1 cellular context compared by ENCODE assay signal in genomic region chr1:212463565-212464270, GRCh38.
TF ChIP-seq lines count a peak whose summit lies in the region.

No MANE protein-coding gene starts in this region.

TF ChIP-seq in HepG2, 621 proteins besides CTCF, POLR2A, EP300 and RAD21 (continued from another document):
- no peak for TF ChIP-seq ZBTB40 (IDR thresholded peaks at IDR 0.05)
- no peak for TF ChIP-seq ZBTB40 (CRISPR knock-in tag; IDR thresholded peaks at IDR 0.05)
- no peak for TF ChIP-seq ZBTB3 (CRISPR knock-in tag; IDR thresholded peaks at IDR 0.05; ENCODE audit: borderline replicate concordance, low read depth)
- no peak for TF ChIP-seq MAFK (conservative IDR thresholded peaks at IDR 0.05 in 1 of 2, IDR thresholded peaks at IDR 0.05 in 1 of 2; ENCODE audit: low read length in 2 of 2)
